15 cellular contexts compared by ENCODE assay signal in the genomic region with DNA sequence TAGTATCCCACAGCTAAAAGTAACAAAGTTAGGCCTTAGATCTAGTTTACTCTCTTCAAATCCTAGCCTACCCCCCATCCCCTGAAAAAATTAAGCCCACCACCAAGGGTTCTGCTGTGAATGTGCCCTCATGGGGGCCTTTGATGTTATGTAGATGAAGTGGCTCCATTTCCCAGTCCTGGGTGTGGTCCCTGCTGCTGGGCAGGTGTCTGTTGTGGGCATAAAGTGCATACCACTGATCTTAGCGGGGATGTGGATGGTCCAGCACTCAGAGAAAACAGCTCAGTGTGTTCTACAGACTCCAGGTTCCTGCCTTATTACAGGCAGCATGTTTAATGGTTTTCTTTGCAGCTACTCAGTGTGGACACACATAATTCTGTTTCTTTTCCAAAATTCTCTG. TPM values are rescaled to one million over a fixed set of nuclear protein-coding genes. Genes with fewer than 3 reads are reported as not detected.
DNase-seq lines count a peak whose midpoint lies in the region; ATAC-seq and TF ChIP-seq lines count a peak whose summit lies in the region.
"Had no signal": no experiment of that assay in that cellular context is flagged by ENCODE, and none has a peak within 500 bp of the region (broad histone marks: within the 10 kb centered on the region; RNA-seq: fewer than 3 reads in every experiment).

No MANE protein-coding gene starts in this region.

- no peak overlapping the region for H3K27ac ChIP-seq in SK-N-MC
- H3K27ac ChIP-seq in duodenal mucosa (ENCODE audit: low read depth, low read length): no peak overlapping the region
- H3K27ac ChIP-seq in upper lobe of left lung: no peak overlapping the region
- H3K27ac ChIP-seq: vagina had no signal

- H3K9ac ChIP-seq in SK-N-MC (ENCODE audit: insufficient read length) (peak overlapping the region; percentile 12), duodenal mucosa (ENCODE audit: low read depth in 1 of 2, low read length in 2 of 2) (peak overlapping the region in 1 of 2 donors; percentile 9)

- no peak for TF ChIP-seq CTCF in upper lobe of left lung (IDR thresholded peaks at IDR 0.05)

- H3K4me3 Mint-ChIP-seq in activated naive CD4-positive, alpha-beta T cell treated with anti-CD3 and anti-CD28 coated beads for 36 hours: no peak overlapping the region
- H3K4me3 Mint-ChIP-seq in stimulated activated naive CD8-positive, alpha-beta T cell treated with anti-CD3 and anti-CD28 coated beads, Interleukin-15, amount 100 ng/mL, for 72 hours: peak overlapping the region in 1 of 2 donors; percentile 61

- no peak for TF ChIP-seq POLR2A in upper lobe of left lung (IDR thresholded peaks at IDR 0.05)

- 80 to 95% methylated on average over 1 of the region's 1 CpG for WGBS in upper lobe of left lung, 2 donors

- H3K27ac Mint-ChIP-seq in activated naive CD4-positive, alpha-beta T cell treated with anti-CD3 and anti-CD28 coated beads for 36 hours: peak overlapping the region; percentile 74
- H3K27ac Mint-ChIP-seq in stimulated activated naive CD8-positive, alpha-beta T cell treated with anti-CD3 and anti-CD28 coated beads, Interleukin-15, amount 100 ng/mL, for 72 hours: peak overlapping the region; percentile 76 to 92

- H3K36me3 ChIP-seq in SK-N-MC (ENCODE audit: insufficient read depth, low read length): no peaks in the 10 kb centered on the region
- peaks cover 8 to 21% of the 10 kb centered on the region in 2 donors for H3K36me3 ChIP-seq in duodenal mucosa (ENCODE audit: control insufficient read depth in 1 of 2, insufficient read depth in 2 of 2, low read length in 2 of 2)
- peaks cover 2 to 16% (median 10%) of the 10 kb centered on the region in 4 donors for H3K36me3 ChIP-seq in upper lobe of left lung

- H3K4me3 ChIP-seq in SK-N-MC (no peak overlapping the region), duodenal mucosa (ENCODE audit: low read depth in 1 of 2, low read length in 2 of 2) (peak overlapping the region; percentile 15 to 89), upper lobe of left lung (no peak overlapping the region)
- H3K4me3 ChIP-seq: vagina had no signal

- CTCF ChIA-PET in activated naive CD4-positive, alpha-beta T cell treated with anti-CD3 and anti-CD28 coated beads for 36 hours (lab: Charles Lee): interaction anchor here (0.7 to 3.1 kb wide), 3 partner anchors 10 to 1041 kb away, joined by 4 to 13 read pairs (median 4); partner anchors contain the start of gene C5orf24

- DNase-seq in activated naive CD4-positive, alpha-beta T cell treated with anti-CD3 and anti-CD28 coated beads for 36 hours: no peak
- no peak for DNase-seq in activated naive CD4-positive, alpha-beta T cell treated with Interleukin-2 at 50 U/mL for 16 hours
- DNase-seq in SK-N-MC (ENCODE audit: low read depth, low spot score): no peak
- no peak for DNase-seq in stimulated activated naive CD8-positive, alpha-beta T cell treated with anti-CD3 and anti-CD28 coated beads, Interleukin-15, amount 100 ng/mL, for 72 hours
- no peak for DNase-seq in upper lobe of left lung
- no peak for DNase-seq in HUDEP-2 (lab: John Stamatoyannopoulos, UW; ENCODE audit: unreplicated experiment in 76 of 76)
- DNase-seq: cortex of kidney, GOT3, NCI-H510A, posterior cingulate gyrus, SIG-M5 had no signal

- ATAC-seq in stimulated activated naive CD8-positive, alpha-beta T cell treated with anti-CD3 and anti-CD28 coated beads, Interleukin-15, amount 100 ng/mL, for 72 hours: no peak
- ATAC-seq in GM21825 (IDR thresholded peaks at IDR 0.05; ENCODE audit: unreplicated experiment) (no peak), upper lobe of left lung (ENCODE audit: low FRiP score in 2 of 2) (no peak)
- ATAC-seq: activated CD4-positive, CD25-positive, alpha-beta regulatory T cell treated with anti-CD3 and anti-CD28 coated beads, Interleukin-2, amount 50 U/mL, for 24 hours had no signal

- H3K36me3 Mint-ChIP-seq in activated naive CD4-positive, alpha-beta T cell treated with anti-CD3 and anti-CD28 coated beads for 36 hours (ENCODE audit: low read depth): peaks cover 7% of the 10 kb centered on the region

- H3K9me3 Mint-ChIP-seq in activated naive CD4-positive, alpha-beta T cell treated with anti-CD3 and anti-CD28 coated beads for 36 hours: no peaks in the 10 kb centered on the region
- H3K9me3 Mint-ChIP-seq in stimulated activated naive CD8-positive, alpha-beta T cell treated with anti-CD3 and anti-CD28 coated beads, Interleukin-15, amount 100 ng/mL, for 72 hours: no peaks in the 10 kb centered on the region

- H3K9me3 ChIP-seq in SK-N-MC (ENCODE audit: low read depth, low read length) (no peaks in the 10 kb centered on the region), duodenal mucosa (ENCODE audit: control insufficient read depth in 1 of 2, low read length in 2 of 2) (no peaks in the 10 kb centered on the region), upper lobe of left lung (no peaks in the 10 kb centered on the region)
- H3K9me3 ChIP-seq: vagina had no signal

- intact Hi-C loops in activated naive CD4-positive, alpha-beta T cell treated with anti-CD3 and anti-CD28 coated beads for 36 hours (cut with micrococcal nuclease): loop anchor here (5.0 to 10.0 kb wide), 2 partner anchors 425 to 682 kb away; partner anchors contain the start of gene PPP2CA

- no peaks in the 10 kb centered on the region for H3K27me3 Mint-ChIP-seq in activated naive CD4-positive, alpha-beta T cell treated with anti-CD3 and anti-CD28 coated beads for 36 hours (ENCODE audit: low read depth)
- H3K27me3 Mint-ChIP-seq in stimulated activated naive CD8-positive, alpha-beta T cell treated with anti-CD3 and anti-CD28 coated beads, Interleukin-15, amount 100 ng/mL, for 72 hours: no peaks in the 10 kb centered on the region

- peaks cover 5 to 8% of the 10 kb centered on the region in 2 donors for H3K4me1 ChIP-seq in duodenal mucosa (ENCODE audit: control insufficient read depth in 1 of 2, insufficient read depth in 2 of 2, low read length in 2 of 2)
- H3K4me1 ChIP-seq in upper lobe of left lung: peaks cover 0 to 7% (median 2%) of the 10 kb centered on the region in 4 donors

- H3K27me3 ChIP-seq in duodenal mucosa (ENCODE audit: control insufficient read depth in 1 of 2, insufficient read depth in 2 of 2, low read length in 2 of 2): no peaks in the 10 kb centered on the region
- no peaks in the 10 kb centered on the region for H3K27me3 ChIP-seq in upper lobe of left lung
- H3K27me3 ChIP-seq: vagina had no signal

- TF ChIP-seq EP300 in upper lobe of left lung (IDR thresholded peaks at IDR 0.05): no peak

- H3K4me1 Mint-ChIP-seq in activated naive CD4-positive, alpha-beta T cell treated with anti-CD3 and anti-CD28 coated beads for 36 hours (ENCODE audit: low read depth): peaks cover 17% of the 10 kb centered on the region
- peaks cover 21% of the 10 kb centered on the region for H3K4me1 Mint-ChIP-seq in stimulated activated naive CD8-positive, alpha-beta T cell treated with anti-CD3 and anti-CD28 coated beads, Interleukin-15, amount 100 ng/mL, for 72 hours

RNA-seq across cellular contexts. Expression of gene PCBD2, which starts 1.9 kb away (rescaled TPM):
- 10 to 100 TPM in 1 of 2 experiments, 1 to 10 TPM in 1; 9.6 to 10.5 TPM for total RNA-seq in activated naive CD4-positive, alpha-beta T cell treated with anti-CD3 and anti-CD28 coated beads for 36 hours
- 10 to 100 TPM in 2 of 6 donors, 1 to 10 TPM in 4; 8.4 to 14.4 (median 9.1) TPM for total RNA-seq in upper lobe of left lung

RNA-seq across cellular contexts. Expression of gene TXNDC15, which starts 32.6 kb away (rescaled TPM):
- total RNA-seq in activated naive CD4-positive, alpha-beta T cell treated with anti-CD3 and anti-CD28 coated beads for 36 hours: 10 to 100 TPM; 19.8 to 20.9 TPM
- total RNA-seq in upper lobe of left lung: 10 to 100 TPM; 49.6 to 78.4 (median 67.2) TPM

Comparison
In these comparisons a context has a peak if more than half of its experiments do, and no peak if none do; other contexts are left out.
1. H3K4me3 ChIP-seq: peak in duodenal mucosa (2 of 2); none in SK-N-MC (single experiment) and upper lobe of left lung (0 of 4).